In the genomic region with DNA sequence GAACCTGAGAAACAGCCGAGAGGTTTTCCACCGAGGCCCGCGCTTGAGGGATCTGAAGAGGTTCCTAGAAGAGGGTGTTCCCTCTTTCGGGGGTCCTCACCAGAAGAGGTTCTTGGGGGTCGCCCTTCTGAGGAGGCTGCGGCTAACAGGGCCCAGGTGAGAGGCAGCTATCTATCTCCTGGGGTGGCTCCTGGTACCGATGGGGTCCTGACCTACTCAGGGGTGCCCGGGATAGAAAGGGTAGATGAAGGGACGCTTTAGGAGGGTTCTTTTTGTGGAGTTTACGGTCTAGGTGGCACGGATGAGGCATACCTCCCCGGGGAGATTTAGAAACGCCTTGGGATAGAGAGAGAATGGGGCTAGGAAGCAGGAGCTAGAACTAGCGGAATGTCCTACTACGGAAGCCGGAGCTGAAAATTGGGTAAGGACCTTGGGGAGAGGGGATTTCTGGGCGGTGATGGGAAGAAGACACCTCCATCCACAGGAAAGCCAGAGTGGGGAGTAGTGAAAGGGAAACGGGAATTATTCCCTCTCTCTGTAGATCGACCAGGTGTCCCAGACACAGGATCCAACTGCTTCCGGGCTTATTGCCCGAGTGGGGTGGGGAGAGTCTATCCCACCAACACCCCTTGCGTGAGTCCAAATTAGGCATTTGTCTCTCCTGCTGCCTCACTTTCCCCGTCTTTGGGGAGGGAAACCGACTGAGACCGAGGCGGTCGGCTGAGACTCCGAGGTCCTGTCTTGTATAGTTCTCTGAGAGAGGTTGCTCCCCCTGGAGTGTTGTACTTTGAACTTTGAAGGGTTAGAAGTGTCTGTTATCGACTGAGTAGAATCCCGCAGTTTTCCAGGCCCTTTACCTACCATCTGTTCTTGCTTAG, we compare ENCODE assay signal across 8 cellular contexts. TPM values are rescaled to one million over a fixed set of nuclear protein-coding genes. Genes with fewer than 3 reads are reported as not detected.
DNase-seq lines count a peak whose midpoint lies in the region; ATAC-seq and TF ChIP-seq lines count a peak whose summit lies in the region.

No MANE protein-coding gene starts in this region.

- peaks cover 0 to 63% of the 10 kb centered on the region in 2 donors for H3K4me1 ChIP-seq in left lung

- H3K9me3 ChIP-seq in left lung: no peaks in the 10 kb centered on the region

- peak overlapping the region; percentile 87 to 95 for H3K4me3 ChIP-seq in left lung

- intact Hi-C loops in left lung (cut with DNase I): no loop called here

- peak; percentile 1 to 27 for DNase-seq in NCI-H2081 (lab: John Stamatoyannopoulos, UW)
- DNase-seq in NCI-H2081 treated with DMSO at 0.1 percent for 48 hours (lab: John Stamatoyannopoulos, UW): no peak
- peak; percentile 0 for DNase-seq in T follicular helper cell (ENCODE audit: low read depth)
- no peak for DNase-seq in chondrocyte (ENCODE audit: low spot score)
- no peak for DNase-seq in left lung

- peak; percentile 3 for ATAC-seq in HG02970 (IDR thresholded peaks at IDR 0.05; ENCODE audit: low FRiP score, unreplicated experiment)
- peak; percentile 10 for ATAC-seq in left lung
- no peak for ATAC-seq in HG02610 (IDR thresholded peaks at IDR 0.05; ENCODE audit: unreplicated experiment)

- no peaks in the 10 kb centered on the region for H3K27me3 ChIP-seq in left lung

- no peaks in the 10 kb centered on the region for H3K27me3 Mint-ChIP-seq in chondrocyte (ENCODE audit: low read depth)

- TF ChIP-seq CTCF in chondrocyte (IDR thresholded peaks at IDR 0.05) (peak; percentile 15), left lung (IDR thresholded peaks at IDR 0.05) (no peak)

- H3K36me3 Mint-ChIP-seq in chondrocyte (ENCODE audit: low read depth): no peaks in the 10 kb centered on the region

- peaks cover 60% of the 10 kb centered on the region for H3K4me1 Mint-ChIP-seq in chondrocyte (ENCODE audit: low read depth)

- peak overlapping the region; percentile 98 for H3K4me3 Mint-ChIP-seq in chondrocyte (ENCODE audit: unreplicated experiment)

- H3K9me3 Mint-ChIP-seq in chondrocyte (ENCODE audit: low read depth): no peaks in the 10 kb centered on the region

- peak overlapping the region; percentile 91 for H3K27ac ChIP-seq in left lung
- H3K27ac ChIP-seq in temporal lobe (ENCODE audit: low read depth, low read length): peak overlapping the region; percentile 76

- H3K36me3 ChIP-seq in left lung: no peaks in the 10 kb centered on the region

- H3K27ac Mint-ChIP-seq in chondrocyte (ENCODE audit: unreplicated experiment): peak overlapping the region; percentile 98

RNA-seq across cellular contexts. Expression of gene RSPRY1, which starts 0.7 kb away (rescaled TPM):
- 38.9 to 48.7 TPM (median 42.6 TPM) in 3 replicates for total RNA-seq in chondrocyte
- total RNA-seq in left lung: 10 to 100 TPM; 32.5 to 36.6 TPM
- 61.7 TPM for total RNA-seq in temporal lobe

RNA-seq across cellular contexts. Expression of gene PSME3IP1, which starts 1.0 kb away (rescaled TPM):
- total RNA-seq in chondrocyte (51.3 to 65.5 TPM (median 56.8 TPM) in 3 replicates), left lung (10 to 100 TPM; 53.1 to 71.8 TPM), temporal lobe (96.9 TPM)

RNA-seq across cellular contexts. Expression of gene ARL2BP, which starts 58.2 kb away (rescaled TPM):
- total RNA-seq in chondrocyte: 69.5 to 89.1 TPM (median 70.1 TPM) in 3 replicates
- total RNA-seq in left lung: 10 to 100 TPM; 51.4 to 69.3 TPM
- 40.3 TPM for total RNA-seq in temporal lobe

Comparison
In these comparisons a context has a peak if more than half of its experiments do, and no peak if none do; other contexts are left out.
1. DNase-seq: peak in NCI-H2081 (2 of 2) and T follicular helper cell (single experiment); none in NCI-H2081 treated with DMSO at 0.1 percent for 48 hours (single experiment), chondrocyte (single experiment) and left lung (0 of 2).